Comparison of ENCODE assay signal across 10 cellular contexts in the genomic region with DNA sequence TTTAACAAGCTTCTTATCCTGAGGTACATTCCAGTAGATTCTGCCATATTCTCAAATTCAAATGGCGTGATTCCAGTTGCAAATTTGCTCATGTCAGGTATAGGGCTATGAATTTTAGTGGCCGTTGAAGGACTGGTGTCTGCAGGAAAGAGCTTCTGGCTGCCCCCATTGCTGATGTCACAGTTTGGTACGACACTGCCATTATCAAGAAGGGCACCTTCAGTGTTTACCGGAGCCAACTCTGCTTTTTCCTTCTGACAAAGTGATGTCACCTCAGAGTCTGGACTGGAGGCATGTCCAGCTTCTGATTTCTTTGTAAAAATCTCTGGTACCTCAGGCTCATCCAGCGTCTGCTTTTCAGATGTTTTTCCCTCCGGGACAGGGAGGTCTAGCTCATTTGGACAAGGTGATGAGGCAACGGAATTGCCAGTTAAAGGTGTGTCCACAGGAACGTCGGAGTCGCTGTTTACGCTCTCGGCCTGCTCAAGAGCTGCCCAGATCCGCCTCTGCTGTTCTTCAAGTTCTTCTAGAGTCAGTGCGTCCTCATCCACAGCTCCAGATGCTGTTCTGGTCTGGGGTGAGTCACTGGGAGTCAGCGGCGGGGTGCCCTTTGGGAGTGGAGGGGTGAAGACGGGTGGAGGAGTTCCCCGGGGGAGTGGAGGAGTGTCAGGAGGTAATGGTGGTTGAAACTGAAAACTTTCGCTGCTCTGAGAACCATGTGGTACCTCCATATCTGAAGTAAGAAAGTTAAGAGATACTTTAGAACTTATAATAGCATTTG. TPM values are rescaled to one million over a fixed set of nuclear protein-coding genes. Genes with fewer than 3 reads are reported as not detected.
DNase-seq lines count a peak whose midpoint lies in the region; ATAC-seq and TF ChIP-seq lines count a peak whose summit lies in the region.
"Had no signal": no experiment of that assay in that cellular context is flagged by ENCODE, and none has a peak within 500 bp of the region (broad histone marks: within the 10 kb centered on the region; RNA-seq: fewer than 3 reads in every experiment).

No MANE protein-coding gene starts in this region.

- no peaks in the 10 kb centered on the region for H3K27me3 Mint-ChIP-seq in activated T-cell treated with anti-CD3 and anti-CD28 coated beads, Interleukin-2, amount 50 U/mL, for 72 hours (ENCODE audit: low read depth)
- no peaks in the 10 kb centered on the region for H3K27me3 Mint-ChIP-seq in memory B cell

- H3K4me3 Mint-ChIP-seq in activated T-cell treated with anti-CD3 and anti-CD28 coated beads, Interleukin-2, amount 50 U/mL, for 72 hours = peak overlapping the region; percentile 42 to 62
- H3K4me3 Mint-ChIP-seq in memory B cell = no peak overlapping the region

- no peak for TF ChIP-seq POLR2A in uterus (IDR thresholded peaks at IDR 0.05)

- peaks cover 20 to 38% of the 10 kb centered on the region in 2 donors for H3K36me3 Mint-ChIP-seq in activated T-cell treated with anti-CD3 and anti-CD28 coated beads, Interleukin-2, amount 50 U/mL, for 72 hours (ENCODE audit: insufficient read depth in 2 of 2)
- H3K36me3 Mint-ChIP-seq in memory B cell = peaks cover 19% of the 10 kb centered on the region

- intact Hi-C loops in heart right ventricle (cut with DNase I) = loop anchor here in 4 of 10 donors (1.0 to 5.0 kb wide), 4 partner anchors 71 to 136 kb away; no protein-coding TSS in a partner anchor
- intact Hi-C loops in cardiac septum (cut with DNase I) = no loop called here
- intact Hi-C loops in uterus (cut with DNase I; ENCODE audit: low total_unique reads) = loop anchor here (10.0 kb wide), 1 partner anchor 79 kb away; no protein-coding TSS in a partner anchor

- peaks cover 0 to 17% (median 6%) of the 10 kb centered on the region in 9 donors for H3K4me1 ChIP-seq in heart right ventricle
- H3K4me1 ChIP-seq in uterus = peaks cover 0 to 9% of the 10 kb centered on the region in 2 donors

- ATAC-seq in heart right ventricle (peak in 6 of 8 donors; percentile 20 to 63 (median 39)), memory B cell (ENCODE audit: low read depth) (no peak), GM21528 (IDR thresholded peaks at IDR 0.05; ENCODE audit: low FRiP score, unreplicated experiment) (no peak)
- peak; percentile 83 to 93 for ATAC-seq in activated T-cell treated with anti-CD3 and anti-CD28 coated beads, Interleukin-2, amount 50 U/mL, for 72 hours (replicated peaks in 1 of 2)

- H3K36me3 ChIP-seq in heart right ventricle = peaks cover 3 to 68% (median 59%) of the 10 kb centered on the region in 9 donors
- no peaks in the 10 kb centered on the region for H3K36me3 ChIP-seq in uterus

- H3K4me1 Mint-ChIP-seq in activated T-cell treated with anti-CD3 and anti-CD28 coated beads, Interleukin-2, amount 50 U/mL, for 72 hours (ENCODE audit: low read depth) = peaks cover 32% of the 10 kb centered on the region
- H3K4me1 Mint-ChIP-seq in memory B cell = peaks cover 6% of the 10 kb centered on the region

- H3K27ac ChIP-seq in heart right ventricle (peak overlapping the region in 3 of 10 donors; percentile 43 to 57 (median 51)), uterus (peak overlapping the region; percentile 64 to 86)

- 74 to 77% methylated on average over 19 of the region's 19 CpGs for WGBS in heart right ventricle, 2 donors

- H3K9me3 Mint-ChIP-seq in activated T-cell treated with anti-CD3 and anti-CD28 coated beads, Interleukin-2, amount 50 U/mL, for 72 hours = no peaks in the 10 kb centered on the region
- H3K9me3 Mint-ChIP-seq in memory B cell = no peaks in the 10 kb centered on the region

- peak overlapping the region; percentile 90 for H3K27ac Mint-ChIP-seq in activated T-cell treated with anti-CD3 and anti-CD28 coated beads, Interleukin-2, amount 50 U/mL, for 72 hours
- H3K27ac Mint-ChIP-seq in memory B cell = peak overlapping the region; percentile 58

- TF ChIP-seq CTCF in heart right ventricle (IDR thresholded peaks at IDR 0.05) (no peak), uterus (IDR thresholded peaks at IDR 0.05) (no peak)

- H3K9me3 ChIP-seq in heart right ventricle (no peaks in the 10 kb centered on the region), uterus (no peaks in the 10 kb centered on the region)
- H3K9me3 ChIP-seq: BLaER1 treated with 17β-estradiol and CSF1 and Interleukin-3, amounts not matched to agents 10 nM and 100 nM had no signal

- no peak for DNase-seq in heart right ventricle
- no peak for DNase-seq in cardiac septum (ENCODE audit: low spot score)
- peak; percentile 37 to 76 for DNase-seq in activated T-cell treated with anti-CD3 and anti-CD28 coated beads, Interleukin-2, amount 50 U/mL, for 72 hours
- no peak for DNase-seq in memory B cell (ENCODE audit: low spot score in 2 of 2)
- peak; percentile 67 to 74 for DNase-seq in uterus
- no peak for DNase-seq in NCI-H1436 treated with DMSO at 0.1 percent for 48 hours (lab: John Stamatoyannopoulos, UW)
- DNase-seq in NCI-H345 (lab: John Stamatoyannopoulos, UW) = no peak
- DNase-seq: kidney had no signal

- no peaks in the 10 kb centered on the region for H3K27me3 ChIP-seq in heart right ventricle
- H3K27me3 ChIP-seq in uterus = no peaks in the 10 kb centered on the region
- H3K27me3 ChIP-seq: BLaER1 treated with 17β-estradiol and CSF1 and Interleukin-3, amounts not matched to agents 10 nM and 100 nM had no signal

- H3K4me3 ChIP-seq in heart right ventricle (no peak overlapping the region), uterus (no peak overlapping the region)
- H3K4me3 ChIP-seq: BLaER1 treated with 17β-estradiol and CSF1 and Interleukin-3, amounts not matched to agents 10 nM and 100 nM had no signal

RNA-seq across cellular contexts. Expression of a gene that starts 27.0 kb away (rescaled TPM):
- 10 to 100 TPM in 2 of 10 donors, 1 to 10 TPM in 8; 7.9 to 11.1 (median 9.2) TPM for total RNA-seq in heart right ventricle
- 10 to 100 TPM in 1 of 2 donors, 1 to 10 TPM in 1; 7.5 to 29.6 TPM for polyA plus RNA-seq in heart right ventricle
- 10.1 TPM for total RNA-seq in cardiac septum
- 10 to 100 TPM; 50.7 to 53.9 TPM for total RNA-seq in activated T-cell treated with anti-CD3 and anti-CD28 coated beads, Interleukin-2, amount 50 U/mL, for 72 hours
- 10 to 100 TPM; 13.5 to 43.3 (median 25.8) TPM for total RNA-seq in uterus

RNA-seq across cellular contexts. Expression of a gene that starts 51.3 kb away (rescaled TPM):
- 100 to 1,000 TPM in 5 of 10 donors, 10 to 100 TPM in 5; 87.4 to 135 (median 100) TPM for total RNA-seq in heart right ventricle
- 10 to 100 TPM; 36.3 to 39.1 TPM for polyA plus RNA-seq in heart right ventricle
- total RNA-seq in cardiac septum = 107 TPM
- total RNA-seq in activated T-cell treated with anti-CD3 and anti-CD28 coated beads, Interleukin-2, amount 50 U/mL, for 72 hours = 100 to 1,000 TPM in 1 of 2 donors, 10 to 100 TPM in 1; 87.3 to 108 TPM
- total RNA-seq in uterus = 100 to 1,000 TPM in 2 of 4 donors, 10 to 100 TPM in 2; 48.2 to 134 (median 96.8) TPM

RNA-seq across cellular contexts. Expression of a gene that starts 53.0 kb away (rescaled TPM):
- total RNA-seq in heart right ventricle (10 to 100 TPM; 36.1 to 44.3 (median 40.6) TPM), cardiac septum (41.2 TPM), uterus (10 to 100 TPM; 51.2 to 83.2 (median 79.4) TPM)
- 10 to 100 TPM; 31.3 to 48.9 TPM for polyA plus RNA-seq in heart right ventricle
- total RNA-seq in activated T-cell treated with anti-CD3 and anti-CD28 coated beads, Interleukin-2, amount 50 U/mL, for 72 hours = 100 to 1,000 TPM in 1 of 2 donors, 10 to 100 TPM in 1; 98.0 to 108 TPM

RNA-seq across cellular contexts. Expression of a gene that starts 53.3 kb away (rescaled TPM):
- 1 to 10 TPM; 2.0 to 7.0 (median 3.0) TPM for total RNA-seq in heart right ventricle
- 1 to 10 TPM; 2.1 to 8.1 TPM for polyA plus RNA-seq in heart right ventricle
- total RNA-seq in cardiac septum = 2.7 TPM
- total RNA-seq in activated T-cell treated with anti-CD3 and anti-CD28 coated beads, Interleukin-2, amount 50 U/mL, for 72 hours = 100 to 1,000 TPM; 154 to 186 TPM
- 10 to 100 TPM in 3 of 4 donors, 1 to 10 TPM in 1; 7.4 to 61.5 (median 13.9) TPM for total RNA-seq in uterus

Comparison
In these comparisons a context has a peak if more than half of its experiments do, and no peak if none do; other contexts are left out.
1. ATAC-seq: peak in heart right ventricle (6 of 8) and activated T-cell treated with anti-CD3 and anti-CD28 coated beads, Interleukin-2, amount 50 U/mL, for 72 hours (2 of 2); none in memory B cell (single experiment) and GM21528 (single experiment).
2. DNase-seq: peak in activated T-cell treated with anti-CD3 and anti-CD28 coated beads, Interleukin-2, amount 50 U/mL, for 72 hours (2 of 2) and uterus (2 of 2); none in heart right ventricle (0 of 2), cardiac septum (single experiment), memory B cell (0 of 2), NCI-H1436 treated with DMSO at 0.1 percent for 48 hours (single experiment) and NCI-H345 (single experiment).